11 cellular contexts compared by ENCODE assay signal in genomic region chr12:64099430-64099829, GRCh38.
DNase-seq lines count a peak whose midpoint lies in the region; ATAC-seq and TF ChIP-seq lines count a peak whose summit lies in the region.
"Had no signal": no experiment of that assay in that cellular context is flagged by ENCODE, and none has a peak within 500 bp of the region (broad histone marks: within the 10 kb centered on the region; RNA-seq: fewer than 3 reads in every experiment).

No MANE protein-coding gene starts in this region.

- no peaks in the 10 kb centered on the region for H3K27me3 ChIP-seq in psoas muscle (ENCODE audit: insufficient read depth in 3 of 3, low read length in 2 of 3)

- intact Hi-C loops in psoas muscle (cut with DNase I), result no loop called here

- CTCF ChIA-PET in RWPE1 (lab: Yijun Ruan, JAX), result no interaction called here

- POLR2A ChIA-PET in RWPE1 (lab: Yijun Ruan, JAX; ENCODE audit: low non-redundant PET), result no interaction called here

- TF ChIP-seq CTCF in RWPE1 (conservative IDR thresholded peaks at IDR 0.05; ENCODE audit: low read depth), result no peak
- TF ChIP-seq CTCF in fibroblast of mammary gland (conservative IDR thresholded peaks at IDR 0.05; ENCODE audit: control insufficient read depth, insufficient read depth, low read depth, low read length), result no peak
- no peak for TF ChIP-seq CTCF in psoas muscle (IDR thresholded peaks at IDR 0.05)

- H3K4me3 ChIP-seq in fibroblast of mammary gland (ENCODE audit: control insufficient read depth, low read depth, low read length) (no peak overlapping the region), psoas muscle (no peak overlapping the region)

- no peaks in the 10 kb centered on the region for H3K9me3 ChIP-seq in psoas muscle

- no peaks in the 10 kb centered on the region for H3K36me3 ChIP-seq in psoas muscle (ENCODE audit: insufficient read depth in 1 of 2, low read depth in 1 of 2)

- 6 to 11% (median 7%) methylated on average over 5 of the region's 5 CpGs for WGBS in psoas muscle, 3 donors

- peaks cover 23% of the 10 kb centered on the region for H3K4me1 ChIP-seq in psoas muscle

- peak; percentile 72 to 90 (median 86) for ATAC-seq in psoas muscle
- ATAC-seq in HG03354 (IDR thresholded peaks at IDR 0.05; ENCODE audit: poor library complexity, severe bottlenecking, unreplicated experiment), result no peak

- DNase-seq in COLO829 (ENCODE audit: low spot score) (peak; percentile 22), RWPE1 (ENCODE audit: low spot score) (peak; percentile 74), fibroblast of mammary gland (ENCODE audit: low read depth) (peak; percentile 97), psoas muscle (peak; percentile 57 to 66), NCI-H146 treated with DMSO at 0.1 percent for 48 hours (lab: John Stamatoyannopoulos, UW; ENCODE audit: unreplicated experiment) (no peak), NCI-H2081 treated with DMSO at 0.1 percent for 48 hours (lab: John Stamatoyannopoulos, UW) (no peak), DMS79 (lab: John Stamatoyannopoulos, UW) (no peak)
- DNase-seq: activated CD8-positive, alpha-beta memory T cell treated with anti-CD3 and anti-CD28 coated beads for 24 hours; aorta; Calu3 had no signal

- H3K27ac ChIP-seq in RWPE1, result no peak overlapping the region
- peak overlapping the region; percentile 64 for H3K27ac ChIP-seq in psoas muscle

Comparison
In these comparisons a context has a peak if more than half of its experiments do, and no peak if none do; other contexts are left out.
1. DNase-seq: peak in COLO829 (single experiment), RWPE1 (single experiment), fibroblast of mammary gland (single experiment) and psoas muscle (2 of 2); none in NCI-H146 treated with DMSO at 0.1 percent for 48 hours (single experiment), NCI-H2081 treated with DMSO at 0.1 percent for 48 hours (single experiment) and DMS79 (single experiment).